27 cellular contexts compared by ENCODE assay signal in genomic region chr4:173211222-173211621, GRCh38. TPM values are rescaled to one million over a fixed set of nuclear protein-coding genes. Genes with fewer than 3 reads are reported as not detected.
DNase-seq lines count a peak whose midpoint lies in the region; ATAC-seq, FAIRE-seq and TF ChIP-seq lines count a peak whose summit lies in the region.
"Had no signal": no experiment of that assay in that cellular context is flagged by ENCODE, and none has a peak within 500 bp of the region (broad histone marks: within the 10 kb centered on the region; RNA-seq: fewer than 3 reads in every experiment).

No MANE protein-coding gene starts in this region.

- intact Hi-C loops in activated CD4-positive, alpha-beta T cell treated with anti-CD3 and anti-CD28 coated beads for 36 hours (cut with DNase I, micrococcal nuclease), result no loop called here
- intact Hi-C loops in HCT116 (cut with micrococcal nuclease) (no loop called here), left colon (cut with DNase I, micrococcal nuclease) (no loop called here)

- H3K27ac ChIP-seq in HCT116 (ENCODE audit: low read depth, low read length), result peak overlapping the region; percentile 59; the same call in 1 of the 2 replicates
- H3K27ac ChIP-seq: coronary artery, left lung, pancreas, skin epidermis, thoracic aorta, vagina had no signal

- no peak for TF ChIP-seq POLR2A in HCT116 (IDR thresholded peaks at IDR 0.05; ENCODE audit: borderline replicate concordance, extremely low read depth, insufficient read depth, insufficient read length)

- H3K4me2 ChIP-seq in HCT116 (ENCODE audit: low read length), result peak overlapping the region; percentile 70

- no peak overlapping the region for H3K4me3 Mint-ChIP-seq in activated CD4-positive, alpha-beta T cell treated with anti-CD3 and anti-CD28 coated beads for 36 hours
- H3K4me3 Mint-ChIP-seq in osteocyte (ENCODE audit: unreplicated experiment), result no peak overlapping the region
- H3K4me3 Mint-ChIP-seq: activated CD8-positive, alpha-beta T cell treated with anti-CD3 and anti-CD28 coated beads, Interleukin-2, amount 10 ng/mL, durations not matched to agents 7 days and 5 days; activated naive CD8-positive, alpha-beta T cell; CD4-positive, alpha-beta T cell; stimulated activated naive CD8-positive, alpha-beta T cell treated with anti-CD3 and anti-CD28 coated beads, Interleukin-15, Interleukin-2, amounts not matched to agents 100 ng/mL and 50 ng/mL, for 24 hours; T-helper 1 cell treated with Interleukin-12 subunit alpha and Interleukin-12 subunit beta and Interleukin-4 antibody, amounts not matched to agents 30 μg/mL and 1 μg/mL, for 36 hours had no signal

- no peaks in the 10 kb centered on the region for H3K9me3 ChIP-seq in HCT116 (ENCODE audit: control insufficient read depth in 1 of 2, insufficient read depth in 1 of 2, low read depth in 1 of 2, low read length in 2 of 2)
- H3K9me3 ChIP-seq: left lung, pancreas, thoracic aorta, vagina had no signal

- no TSS peak for BruUV-seq in HCT116 (replicated peaks; lab: Mats Ljungman, UMichigan)

- TF ChIP-seq CTCF in HCT116 (IDR thresholded peaks at IDR 0.05 in 2 of 3, conservative IDR thresholded peaks at IDR 0.05 in 1 of 3; ENCODE audit: borderline replicate concordance in 1 of 3, insufficient read depth in 1 of 3, low read depth in 2 of 3, low read length in 2 of 3), result no peak
- TF ChIP-seq CTCF in osteocyte (IDR thresholded peaks at IDR 0.05), result no peak

- no peak for TF ChIP-seq RAD21 in HCT116 (IDR thresholded peaks at IDR 0.05; ENCODE audit: low read depth)

- peaks cover 67% of the 10 kb centered on the region for H3K79me2 ChIP-seq in HCT116 (ENCODE audit: insufficient read depth, low read length)

- POLR2A ChIA-PET in activated CD4-positive, alpha-beta T cell treated with anti-CD3 and anti-CD28 coated beads for 36 hours (lab: Charles Lee), result no interaction called here
- POLR2A ChIA-PET in HCT116 (lab: Charles Lee), result interaction anchor here (1.0 kb wide), 1 partner anchor 29 kb away, joined by 3 read pairs; no protein-coding TSS in a partner anchor

- DNase-seq in activated CD4-positive, alpha-beta T cell treated with anti-CD3 and anti-CD28 coated beads for 36 hours, result no peak
- no peak for DNase-seq in activated CD4-positive, alpha-beta T cell treated with anti-CD3 and anti-CD28 coated beads, Interleukin-2, amount 50 U/mL, for 4 hours
- no peak for DNase-seq in HCT116 (ENCODE audit: low read depth, low spot score)
- peak; percentile 30 for DNase-seq in RCC 7860 (ENCODE audit: low spot score)
- DNase-seq in kidney tubule cell (ENCODE audit: low spot score), result peak; percentile 41
- no peak for DNase-seq in stimulated activated CD4-positive, alpha-beta T cell treated with anti-CD3 and anti-CD28 coated beads, Interleukin-4, amount 100 ng/mL, for 1 hour
- DNase-seq in left colon, result no peak
- no peak for DNase-seq in osteocyte (ENCODE audit: extremely low spot score, unreplicated experiment)
- DNase-seq: activated CD4-positive, CD25-positive, alpha-beta regulatory T cell treated with anti-CD3 and anti-CD28 coated beads, Interleukin-2, amount 50 U/mL, for 72 hours; activated CD8-positive, alpha-beta T cell treated with anti-CD3 and anti-CD28 coated beads, Interleukin-2, amount 10 ng/mL, durations not matched to agents 7 days and 5 days; aorta; CD4-positive, alpha-beta T cell; effector CD8-positive, alpha-beta T cell; erythroblast; Kasumi-1; left lung; NCI-H82; pancreas; retina had no signal

- H2AFZ ChIP-seq in HCT116 (ENCODE audit: low read depth, low read length, poor library complexity, severe bottlenecking), result no peak overlapping the region

- peak overlapping the region; percentile 56 for H3K9ac ChIP-seq in HCT116 (ENCODE audit: low read length)

- H3K9me3 Mint-ChIP-seq in activated CD4-positive, alpha-beta T cell treated with anti-CD3 and anti-CD28 coated beads for 36 hours (ENCODE audit: low read depth), result no peaks in the 10 kb centered on the region
- no peaks in the 10 kb centered on the region for H3K9me3 Mint-ChIP-seq in osteocyte (ENCODE audit: unreplicated experiment)
- H3K9me3 Mint-ChIP-seq: CD4-positive, alpha-beta T cell; stimulated activated naive CD8-positive, alpha-beta T cell treated with anti-CD3 and anti-CD28 coated beads, Interleukin-15, Interleukin-2, amounts not matched to agents 100 ng/mL and 50 ng/mL, for 24 hours; T-helper 1 cell treated with Interleukin-12 subunit alpha and Interleukin-12 subunit beta and Interleukin-4 antibody, amounts not matched to agents 30 μg/mL and 1 μg/mL, for 36 hours had no signal

- H3K4me1 Mint-ChIP-seq in activated CD4-positive, alpha-beta T cell treated with anti-CD3 and anti-CD28 coated beads for 36 hours, result peaks cover 14% of the 10 kb centered on the region
- H3K4me1 Mint-ChIP-seq in osteocyte (ENCODE audit: unreplicated experiment), result peaks cover 39% of the 10 kb centered on the region

- H4K20me1 ChIP-seq in HCT116 (ENCODE audit: insufficient read depth), result no peaks in the 10 kb centered on the region

- no peaks in the 10 kb centered on the region for H3K27me3 Mint-ChIP-seq in activated CD4-positive, alpha-beta T cell treated with anti-CD3 and anti-CD28 coated beads for 36 hours
- H3K27me3 Mint-ChIP-seq in osteocyte (ENCODE audit: unreplicated experiment), result no peaks in the 10 kb centered on the region
- H3K27me3 Mint-ChIP-seq: activated naive CD8-positive, alpha-beta T cell; CD4-positive, alpha-beta T cell; stimulated activated naive CD8-positive, alpha-beta T cell treated with anti-CD3 and anti-CD28 coated beads, Interleukin-15, Interleukin-2, amounts not matched to agents 100 ng/mL and 50 ng/mL, for 24 hours had no signal

- H3K27ac Mint-ChIP-seq in activated CD4-positive, alpha-beta T cell treated with anti-CD3 and anti-CD28 coated beads for 36 hours, result no peak overlapping the region
- no peak overlapping the region for H3K27ac Mint-ChIP-seq in osteocyte (ENCODE audit: unreplicated experiment)
- H3K27ac Mint-ChIP-seq: activated CD8-positive, alpha-beta T cell treated with anti-CD3 and anti-CD28 coated beads, Interleukin-2, amount 10 ng/mL, durations not matched to agents 7 days and 5 days; activated naive CD8-positive, alpha-beta T cell; CD4-positive, alpha-beta T cell; stimulated activated naive CD8-positive, alpha-beta T cell treated with anti-CD3 and anti-CD28 coated beads, Interleukin-15, Interleukin-2, amounts not matched to agents 100 ng/mL and 50 ng/mL, for 24 hours; T-helper 1 cell treated with Interleukin-12 subunit alpha and Interleukin-12 subunit beta and Interleukin-4 antibody, amounts not matched to agents 30 μg/mL and 1 μg/mL, for 36 hours had no signal

- no peaks in the 10 kb centered on the region for H3K27me3 ChIP-seq in HCT116 (ENCODE audit: insufficient read depth, low read length)
- H3K27me3 ChIP-seq: left lung, pancreas, vagina had no signal

- RAD21 ChIA-PET in HCT116 (lab: Charles Lee; ENCODE audit: low non-redundant PET in 1 of 2, low total read pairs in 2 of 2, uncharacterized antibody in 2 of 2, unreplicated experiment in 2 of 2), result no interaction called here

- CTCF ChIA-PET in activated CD4-positive, alpha-beta T cell treated with anti-CD3 and anti-CD28 coated beads for 36 hours (lab: Charles Lee), result interaction anchor here (0.6 to 1.9 kb wide), 3 partner anchors 13 to 46 kb away, joined by 3 to 11 read pairs (median 5); no protein-coding TSS in a partner anchor
- CTCF ChIA-PET in HCT116 (lab: Charles Lee), result no interaction called here

- H3K9me2 ChIP-seq in HCT116 (ENCODE audit: insufficient read depth), result no peaks in the 10 kb centered on the region

- FAIRE-seq in RCC 7860 (lab: Jason Lieb, UNC), result peak; percentile 29
- FAIRE-seq: A204.1, pancreas had no signal

- peak overlapping the region in 1 of 2 experiments; percentile 27; a peak in 2 of 4 replicates for H3K4me3 ChIP-seq in HCT116 (replicated peaks in 1 of 2; ENCODE audit: low read depth in 1 of 2, low read length in 2 of 2)
- H3K4me3 ChIP-seq: coronary artery, left lung, pancreas, skin epidermis, thoracic aorta, vagina had no signal

- peaks cover 7% of the 10 kb centered on the region for H3K36me3 Mint-ChIP-seq in activated CD4-positive, alpha-beta T cell treated with anti-CD3 and anti-CD28 coated beads for 36 hours (ENCODE audit: low read depth)
- no peaks in the 10 kb centered on the region for H3K36me3 Mint-ChIP-seq in osteocyte (ENCODE audit: unreplicated experiment)

- peaks cover 46 to 79% of the 10 kb centered on the region in 2 experiments for H3K4me1 ChIP-seq in HCT116 (ENCODE audit: control insufficient read depth in 1 of 2, insufficient read depth in 2 of 2, low read length in 2 of 2)
- H3K4me1 ChIP-seq: vagina had no signal

- peak; percentile 26 for ATAC-seq in activated CD4-positive, alpha-beta T cell treated with anti-CD3 and anti-CD28 coated beads for 36 hours
- ATAC-seq in HCT116, result peak; percentile 39
- ATAC-seq in left colon, result no peak
- ATAC-seq: activated CD8-positive, alpha-beta T cell treated with anti-CD3 and anti-CD28 coated beads, Interleukin-2, amount 10 ng/mL, durations not matched to agents 7 days and 5 days had no signal

- H3K36me3 ChIP-seq in HCT116 (ENCODE audit: control insufficient read depth in 1 of 2, insufficient read depth in 2 of 2, low read length in 2 of 2), result no peaks in the 10 kb centered on the region
- H3K36me3 ChIP-seq: left lung, pancreas, thoracic aorta, vagina had no signal

TF ChIP-seq in HCT116, 20 proteins besides CTCF, POLR2A, EP300 and RAD21 (continues in another document):
- TF ChIP-seq JUND (IDR thresholded peaks at IDR 0.05), result no peak
- TF ChIP-seq, protein P1, sequence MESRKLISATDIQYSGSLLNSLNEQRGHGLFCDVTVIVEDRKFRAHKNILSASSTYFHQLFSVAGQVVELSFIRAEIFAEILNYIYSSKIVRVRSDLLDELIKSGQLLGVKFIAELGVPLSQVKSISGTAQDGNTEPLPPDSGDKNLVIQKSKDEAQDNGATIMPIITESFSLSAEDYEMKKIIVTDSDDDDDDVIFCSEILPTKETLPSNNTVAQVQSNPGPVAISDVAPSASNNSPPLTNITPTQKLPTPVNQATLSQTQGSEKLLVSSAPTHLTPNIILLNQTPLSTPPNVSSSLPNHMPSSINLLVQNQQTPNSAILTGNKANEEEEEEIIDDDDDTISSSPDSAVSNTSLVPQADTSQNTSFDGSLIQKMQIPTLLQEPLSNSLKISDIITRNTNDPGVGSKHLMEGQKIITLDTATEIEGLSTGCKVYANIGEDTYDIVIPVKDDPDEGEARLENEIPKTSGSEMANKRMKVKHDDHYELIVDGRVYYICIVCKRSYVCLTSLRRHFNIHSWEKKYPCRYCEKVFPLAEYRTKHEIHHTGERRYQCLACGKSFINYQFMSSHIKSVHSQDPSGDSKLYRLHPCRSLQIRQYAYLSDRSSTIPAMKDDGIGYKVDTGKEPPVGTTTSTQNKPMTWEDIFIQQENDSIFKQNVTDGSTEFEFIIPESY (IDR thresholded peaks at IDR 0.05; ENCODE audit: extremely low read depth, insufficient replicate concordance, low read length), result no peak
- TF ChIP-seq ZFX (IDR thresholded peaks at IDR 0.05), result no peak

RNA-seq across cellular contexts. Expression of gene GALNT7, which starts 42.6 kb away (rescaled TPM):
- total RNA-seq in activated CD4-positive, alpha-beta T cell treated with anti-CD3 and anti-CD28 coated beads for 36 hours, result 10 to 100 TPM; 11.4 to 15.1 TPM
- total RNA-seq in HCT116 (2021; ENCODE audit: unreplicated experiment) (21.3 TPM), left colon (100 to 1,000 TPM; 138 to 143 TPM), osteocyte (35.0 and 38.5 TPM in 2 replicates)
- polyA plus RNA-seq in HCT116 (2012), result 5.4 and 6.7 TPM in 2 replicates

Comparison
In these comparisons a context has a peak if more than half of its experiments do, and no peak if none do; other contexts are left out.
1. DNase-seq: peak in RCC 7860 (single experiment) and kidney tubule cell (single experiment); none in activated CD4-positive, alpha-beta T cell treated with anti-CD3 and anti-CD28 coated beads for 36 hours (single experiment), activated CD4-positive, alpha-beta T cell treated with anti-CD3 and anti-CD28 coated beads, Interleukin-2, amount 50 U/mL, for 4 hours (0 of 2), HCT116 (single experiment), stimulated activated CD4-positive, alpha-beta T cell treated with anti-CD3 and anti-CD28 coated beads, Interleukin-4, amount 100 ng/mL, for 1 hour (single experiment), left colon (0 of 2) and osteocyte (single experiment).